ENCODE assay signal across 8 cellular contexts in genomic region chr6:12012566-12013367, GRCh38. TPM values are rescaled to one million over a fixed set of nuclear protein-coding genes. Genes with fewer than 3 reads are reported as not detected.
DNase-seq lines count a peak whose midpoint lies in the region; ATAC-seq and TF ChIP-seq lines count a peak whose summit lies in the region.

No MANE protein-coding gene starts in this region.

- POLR2A ChIA-PET in CD8-positive, alpha-beta T cell (lab: Charles Lee): interaction anchor here (0.6 to 2.2 kb wide), 2 partner anchors 8 to 12 kb away, joined by 4 to 8 read pairs; no protein-coding TSS in a partner anchor

- peak; percentile 11 for ATAC-seq in CD8-positive, alpha-beta T cell
- peak; percentile 0 for ATAC-seq in HG03196 (IDR thresholded peaks at IDR 0.05; ENCODE audit: unreplicated experiment)
- ATAC-seq in HG03571 (IDR thresholded peaks at IDR 0.05; ENCODE audit: unreplicated experiment): no peak

- peak overlapping the region; percentile 51 for H3K27ac ChIP-seq in CD8-positive, alpha-beta T cell (ENCODE audit: low read depth, low read length)

- no peaks in the 10 kb centered on the region for H3K9me3 ChIP-seq in CD8-positive, alpha-beta T cell (ENCODE audit: low read length)

- peaks cover 38% of the 10 kb centered on the region for H3K4me1 ChIP-seq in CD8-positive, alpha-beta T cell (ENCODE audit: insufficient read depth, low read length)

- no peaks in the 10 kb centered on the region for H3K27me3 Mint-ChIP-seq in CD8-positive, alpha-beta T cell (ENCODE audit: low read depth)

- H3K4me3 Mint-ChIP-seq in CD8-positive, alpha-beta T cell: peak overlapping the region; percentile 96

- intact Hi-C loops in CD8-positive, alpha-beta T cell (cut with DNase I, micrococcal nuclease): loop anchor here (2.0 to 10.0 kb wide), 8 partner anchors 46 to 1695 kb away; partner anchors contain the start of genes NEDD9 (in 2 of the 2), SMIM13 (in 1 of the 2), TBC1D7 (in 1 of the 2) and TMEM14B (in 1 of the 2)

- H3K36me3 Mint-ChIP-seq in CD8-positive, alpha-beta T cell: peaks cover 41% of the 10 kb centered on the region

- TF ChIP-seq CTCF in CD8-positive, alpha-beta T cell (IDR thresholded peaks at IDR 0.05): no peak
- no peak for TF ChIP-seq CTCF in epithelial cell of proximal tubule (conservative IDR thresholded peaks at IDR 0.05; ENCODE audit: low read depth, low read length)

- CTCF ChIA-PET in CD8-positive, alpha-beta T cell (lab: Charles Lee): interaction anchor here (0.8 kb wide), 1 partner anchor 9 kb away, joined by 3 read pairs; no protein-coding TSS in a partner anchor

- H3K4me3 ChIP-seq in CD8-positive, alpha-beta T cell (ENCODE audit: low read depth, low read length): peak overlapping the region; percentile 72
- H3K4me3 ChIP-seq in epithelial cell of proximal tubule (ENCODE audit: low read depth, low read length): peak overlapping the region; percentile 86

- peaks cover 64% of the 10 kb centered on the region for H3K4me1 Mint-ChIP-seq in CD8-positive, alpha-beta T cell (ENCODE audit: low read depth)

- peak overlapping the region; percentile 97 for H3K27ac Mint-ChIP-seq in CD8-positive, alpha-beta T cell

- peaks cover 3% of the 10 kb centered on the region for H3K9me3 Mint-ChIP-seq in CD8-positive, alpha-beta T cell

- no peaks in the 10 kb centered on the region for H3K36me3 ChIP-seq in CD8-positive, alpha-beta T cell (ENCODE audit: insufficient read depth, low read length)

- peak; percentile 34 to 87 (median 66) for DNase-seq in CD8-positive, alpha-beta T cell
- DNase-seq in NOMO-1 treated with DMSO at 0.1 percent for 48 hours (lab: John Stamatoyannopoulos, UW; ENCODE audit: unreplicated experiment) (peak; percentile 27), epithelial cell of proximal tubule (ENCODE audit: low read depth) (peak; percentile 83), mucosa of gallbladder (ENCODE audit: low spot score) (peak; percentile 54)
- peak; percentile 71 for DNase-seq in activated T-cell treated with anti-CD3 and anti-CD28 coated beads, Interleukin-2, amount 50 U/mL, for 1 hour
- peak; percentile 28 to 39 for DNase-seq in stimulated activated CD8-positive, alpha-beta memory T cell treated with anti-CD3 and anti-CD28 coated beads, Interleukin-4, amount 100 ng/mL, for 1 hour (ENCODE audit: low read depth in 2 of 2, low spot score in 1 of 2)

- no peaks in the 10 kb centered on the region for H3K27me3 ChIP-seq in CD8-positive, alpha-beta T cell (ENCODE audit: insufficient read depth, low read length)

RNA-seq across cellular contexts. Expression of gene HIVEP1, which starts 0.7 kb away (rescaled TPM):
- 10 to 100 TPM; 72.7 to 79.4 TPM for total RNA-seq in CD8-positive, alpha-beta T cell
- total RNA-seq in epithelial cell of proximal tubule: 5.9 and 14.2 TPM in 2 replicates
- total RNA-seq in mucosa of gallbladder: 15.2 TPM

Comparison
In these comparisons a context has a peak if more than half of its experiments do, and no peak if none do; other contexts are left out.
1. DNase-seq: peak in every context shown above with its lines; median percentile 83 in epithelial cell of proximal tubule; 71 in activated T-cell treated with anti-CD3 and anti-CD28 coated beads, Interleukin-2, amount 50 U/mL, for 1 hour; 66 in CD8-positive, alpha-beta T cell; 54 in mucosa of gallbladder; 34 in stimulated activated CD8-positive, alpha-beta memory T cell treated with anti-CD3 and anti-CD28 coated beads, Interleukin-4, amount 100 ng/mL, for 1 hour; 27 in NOMO-1 treated with DMSO at 0.1 percent for 48 hours.